Comparison of ENCODE assay signal across 16 cellular contexts in the genomic region with DNA sequence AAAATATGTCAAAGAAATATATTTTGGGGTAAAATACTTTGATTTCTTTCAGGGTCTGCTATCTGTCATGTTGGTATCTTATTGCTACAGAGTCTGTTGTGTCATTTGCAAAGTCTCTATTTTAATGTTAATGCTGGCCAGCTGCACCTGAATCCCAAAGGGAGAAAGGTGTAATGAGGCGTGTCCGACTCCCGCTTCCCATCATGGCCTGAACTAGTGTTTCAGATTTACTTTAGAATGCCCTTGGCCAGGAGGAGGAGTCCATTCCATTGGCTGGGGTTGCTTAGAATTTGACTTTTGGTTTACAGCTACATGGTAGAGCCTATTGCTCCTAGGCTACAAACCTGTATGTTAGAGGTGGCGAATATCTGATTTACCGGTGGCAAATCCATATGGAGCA.
DNase-seq lines count a peak whose midpoint lies in the region; ATAC-seq and TF ChIP-seq lines count a peak whose summit lies in the region.
"Had no signal": no experiment of that assay in that cellular context is flagged by ENCODE, and none has a peak within 500 bp of the region (broad histone marks: within the 10 kb centered on the region; RNA-seq: fewer than 3 reads in every experiment).

No MANE protein-coding gene starts in this region.

- 88 to 95% (median 89%) methylated on average over 5 of the region's 5 CpGs for WGBS in spleen, 5 donors

- DNase-seq in NCI-H345 (lab: John Stamatoyannopoulos, UW) = peak; percentile 61
- no peak for DNase-seq in NCI-H345 treated with DMSO at 0.1 percent for 48 hours (lab: John Stamatoyannopoulos, UW; ENCODE audit: unreplicated experiment)
- DNase-seq in NCI-H2107 treated with DMSO at 0.1 percent for 48 hours (lab: John Stamatoyannopoulos, UW; ENCODE audit: unreplicated experiment) = peak; percentile 67
- no peak for DNase-seq in breast epithelium (ENCODE audit: low spot score in 2 of 2)
- DNase-seq in gastrocnemius medialis = peak in 1 of 2 donors; percentile 7
- no peak for DNase-seq in ecto neural progenitor cell (ENCODE audit: low spot score)
- DNase-seq in spleen = no peak
- no peak for DNase-seq in GM13977 (ENCODE audit: low spot score)
- DNase-seq: activated CD4-positive, CD25-positive, alpha-beta regulatory T cell treated with anti-CD3 and anti-CD28 coated beads, Interleukin-2, amount 50 U/mL, for 72 hours; activated effector memory CD4-positive, alpha-beta T cell treated with Interleukin-2 at 50 U/mL for 16 hours; caudate nucleus; DND-41; glutamatergic neuron; NCI-H1048; NCI-H446 treated with DMSO at 0.1 percent for 48 hours had no signal

- H3K9me3 ChIP-seq in breast epithelium (no peaks in the 10 kb centered on the region), gastrocnemius medialis (no peaks in the 10 kb centered on the region), spleen (no peaks in the 10 kb centered on the region)

- H3K4me3 ChIP-seq in breast epithelium (no peak overlapping the region), gastrocnemius medialis (no peak overlapping the region), spleen (no peak overlapping the region)

- in situ Hi-C loops in gastrocnemius medialis (cut with MboI; ENCODE audit: low sequenced_read_pairs in 4 of 4) = no loop called here
- in situ Hi-C loops in GM13977 (cut with MboI; ENCODE audit: low pct_unique_long_range_greater_than_20kb, low sequenced_read_pairs, unreplicated experiment) = no loop called here

- intact Hi-C loops in breast epithelium (cut with DNase I; ENCODE audit: low total_unique reads) = no loop called here
- intact Hi-C loops in gastrocnemius medialis (cut with DNase I; ENCODE audit: low total_unique reads) = loop anchor here (10.0 kb wide), 2 partner anchors 574 to 1074 kb away; partner anchors contain the start of gene SERPINB1
- intact Hi-C loops in spleen (cut with DNase I; ENCODE audit: low total_unique reads) = no loop called here

- H3K27me3 ChIP-seq in breast epithelium (no peaks in the 10 kb centered on the region), gastrocnemius medialis (no peaks in the 10 kb centered on the region), spleen (replicated peaks in 1 of 7) (peaks cover 0 to 43% (median 0%) of the 10 kb centered on the region in 7 donors)

- H3K36me3 ChIP-seq in breast epithelium (no peaks in the 10 kb centered on the region), gastrocnemius medialis (no peaks in the 10 kb centered on the region), spleen (no peaks in the 10 kb centered on the region)

- peak in 1 of 2 donors; percentile 6 for ATAC-seq in gastrocnemius medialis

- TF ChIP-seq CTCF in breast epithelium (IDR thresholded peaks at IDR 0.05) = no peak
- TF ChIP-seq CTCF in gastrocnemius medialis (IDR thresholded peaks at IDR 0.05 in 4 of 5, conservative IDR thresholded peaks at IDR 0.05 in 1 of 5) = no peak
- no peak for TF ChIP-seq CTCF in spleen (IDR thresholded peaks at IDR 0.05 in 8 of 11, conservative IDR thresholded peaks at IDR 0.05 in 3 of 11)
- TF ChIP-seq CTCF in GM13977 (IDR thresholded peaks at IDR 0.05; ENCODE audit: extremely low read depth, insufficient read depth, missing control alignments) = no peak

- H3K4me1 ChIP-seq in breast epithelium (peaks cover 0 to 6% of the 10 kb centered on the region in 2 donors), gastrocnemius medialis (peaks cover 24 to 25% of the 10 kb centered on the region in 2 donors), spleen (peaks cover 0 to 11% (median 4%) of the 10 kb centered on the region in 6 donors)

- TF ChIP-seq POLR2A in breast epithelium (IDR thresholded peaks at IDR 0.05) = no peak
- TF ChIP-seq POLR2A in gastrocnemius medialis (IDR thresholded peaks at IDR 0.05) = no peak
- TF ChIP-seq POLR2A in spleen (IDR thresholded peaks at IDR 0.05) = no peak

- H3K27ac ChIP-seq in breast epithelium (peak overlapping the region; percentile 69 to 75), gastrocnemius medialis (peak overlapping the region; percentile 80 to 86 (median 83)), spleen (no peak overlapping the region)
- H3K27ac ChIP-seq: KMS-11 had no signal

Comparison
In these comparisons a context has a peak if more than half of its experiments do, and no peak if none do; other contexts are left out.
1. DNase-seq: peak in NCI-H345 (single experiment) and NCI-H2107 treated with DMSO at 0.1 percent for 48 hours (single experiment); none in NCI-H345 treated with DMSO at 0.1 percent for 48 hours (single experiment), breast epithelium (0 of 2), ecto neural progenitor cell (single experiment), spleen (single experiment) and GM13977 (single experiment).
2. H3K27ac ChIP-seq: peak in breast epithelium (2 of 2) and gastrocnemius medialis (4 of 4); none in spleen (0 of 8).